ENCODE assay signal across 11 cellular contexts in genomic region chr2:85890522-85891176, GRCh38. TPM values are rescaled to one million over a fixed set of nuclear protein-coding genes. Genes with fewer than 3 reads are reported as not detected.
DNase-seq lines count a peak whose midpoint lies in the region; ATAC-seq and TF ChIP-seq lines count a peak whose summit lies in the region.
"Had no signal": no experiment of that assay in that cellular context is flagged by ENCODE, and none has a peak within 500 bp of the region (broad histone marks: within the 10 kb centered on the region; RNA-seq: fewer than 3 reads in every experiment).

No MANE protein-coding gene starts in this region.

- peaks cover 30% of the 10 kb centered on the region for H3K79me2 ChIP-seq in OCI-LY3 (ENCODE audit: low read length)

- H3K9ac ChIP-seq in OCI-LY3 (ENCODE audit: low read length) (no peak overlapping the region), colonic mucosa (ENCODE audit: low read depth in 2 of 2, low read length in 2 of 2) (no peak overlapping the region)

- ATAC-seq in psoas muscle = no peak

- TF ChIP-seq CTCF in OCI-LY3 (IDR thresholded peaks at IDR 0.05; ENCODE audit: low read depth, low read length) (no peak), colonic mucosa (IDR thresholded peaks at IDR 0.05) (no peak), psoas muscle (IDR thresholded peaks at IDR 0.05) (no peak)

- WGBS in psoas muscle, 3 donors = 81 to 92% (median 81%) methylated on average over 5 of the region's 5 CpGs

- 0 out of 2 replicates have a peak overlapping the region, but pooled peaks have one; percentile 76 for H3K4me2 ChIP-seq in OCI-LY3 (ENCODE audit: low read length)

- no peak overlapping the region for H3K27ac ChIP-seq in OCI-LY3 (ENCODE audit: low read length)
- H3K27ac ChIP-seq in colonic mucosa = peak overlapping the region; percentile 78
- H3K27ac ChIP-seq in psoas muscle = peak overlapping the region; percentile 96

- no peaks in the 10 kb centered on the region for H3K27me3 ChIP-seq in OCI-LY3 (ENCODE audit: low read depth, low read length)
- peaks cover 8% of the 10 kb centered on the region for H3K27me3 ChIP-seq in colonic mucosa
- no peaks in the 10 kb centered on the region for H3K27me3 ChIP-seq in psoas muscle (ENCODE audit: insufficient read depth in 3 of 3, low read length in 2 of 3)

- H3K9me3 ChIP-seq in OCI-LY3 (ENCODE audit: insufficient read depth, low read length) (no peaks in the 10 kb centered on the region), colonic mucosa (no peaks in the 10 kb centered on the region), psoas muscle (no peaks in the 10 kb centered on the region)

- H3K4me1 ChIP-seq in OCI-LY3 (ENCODE audit: low read length) (peaks cover 28% of the 10 kb centered on the region), colonic mucosa (peaks cover 5% of the 10 kb centered on the region), psoas muscle (peaks cover 31% of the 10 kb centered on the region)

- DNase-seq in DMS53 (lab: John Stamatoyannopoulos, UW) (peak; percentile 27), DMS53 treated with DMSO at 0.1 percent for 48 hours (lab: John Stamatoyannopoulos, UW; ENCODE audit: unreplicated experiment) (no peak), colonic mucosa (no peak), psoas muscle (no peak), SHP77 treated with DMSO at 0.1 percent for 48 hours (lab: John Stamatoyannopoulos, UW) (no peak), EL (no peak), middle frontal gyrus (ENCODE audit: extremely low spot score, low spot score) (no peak)
- DNase-seq: activated CD8-positive, alpha-beta memory T cell treated with anti-CD3 and anti-CD28 coated beads, Interleukin-2, amount 50 U/mL, for 4 hours; KG1; stimulated activated CD4-positive, alpha-beta T cell treated with anti-CD3 and anti-CD28 coated beads, Interleukin-1b, Interleukin-23, amount 100 ng/mL, for 48 hours had no signal

- H3K4me3 ChIP-seq in OCI-LY3 (ENCODE audit: low read length) (no peak overlapping the region), colonic mucosa (no peak overlapping the region), psoas muscle (peak overlapping the region; percentile 77)

- H4K20me1 ChIP-seq in OCI-LY3 (ENCODE audit: insufficient read depth, low read length) = peaks cover 18% of the 10 kb centered on the region

- H3K36me3 ChIP-seq in OCI-LY3 (replicated peaks; ENCODE audit: low read depth, low read length) (peaks cover 24% of the 10 kb centered on the region), colonic mucosa (no peaks in the 10 kb centered on the region), psoas muscle (ENCODE audit: insufficient read depth in 1 of 2, low read depth in 1 of 2) (no peaks in the 10 kb centered on the region)

- H2AFZ ChIP-seq in OCI-LY3 (ENCODE audit: low read depth, low read length) = no peak overlapping the region

- intact Hi-C loops in colonic mucosa (cut with DNase I) = no loop called here
- intact Hi-C loops in psoas muscle (cut with DNase I) = no loop called here

RNA-seq across cellular contexts. Expression of gene ST3GAL5, which starts 1.9 kb away (rescaled TPM):
- 1 to 10 TPM; 2.6 to 3.5 TPM for total RNA-seq in colonic mucosa
- 10 to 100 TPM in 3 of 4 donors, 1 to 10 TPM in 1; 7.9 to 19.5 (median 12.4) TPM for total RNA-seq in psoas muscle
- polyA plus RNA-seq in psoas muscle = 10 to 100 TPM; 14.6 to 35.6 (median 15.3) TPM
